ENCODE assay signal across 19 cellular contexts in genomic region chr10:16957038-16957437, GRCh38.
DNase-seq lines count a peak whose midpoint lies in the region; ATAC-seq, FAIRE-seq and TF ChIP-seq lines count a peak whose summit lies in the region.
"Had no signal": no experiment of that assay in that cellular context is flagged by ENCODE, and none has a peak within 500 bp of the region (broad histone marks: within the 10 kb centered on the region; RNA-seq: fewer than 3 reads in every experiment).

No MANE protein-coding gene starts in this region.

- H3K27ac ChIP-seq in A549 (no peak overlapping the region), Panc1 (ENCODE audit: low read length) (peak overlapping the region; percentile 59; the same call in 1 of the 2 replicates), caudate nucleus (ENCODE audit: low read depth, low read length) (no peak overlapping the region)
- H3K27ac ChIP-seq: 22Rv1, BLaER1 had no signal

- peaks cover 17% of the 10 kb centered on the region for H3K36me3 Mint-ChIP-seq in endothelial cell (ENCODE audit: low read depth, unreplicated experiment)

- peak; percentile 31 for DNase-seq in DMS153 (lab: John Stamatoyannopoulos, UW)
- DNase-seq in DMS153 treated with DMSO at 0.1 percent for 48 hours (lab: John Stamatoyannopoulos, UW; ENCODE audit: unreplicated experiment): no peak
- no peak for DNase-seq in A549 (ENCODE audit: low read depth in 1 of 2, low spot score in 1 of 2)
- no peak for DNase-seq in Panc1 (ENCODE audit: low read depth, low spot score)
- DNase-seq in endothelial cell (ENCODE audit: low spot score): no peak
- DNase-seq in caudate nucleus (lab: John Stamatoyannopoulos, UW): no peak
- DNase-seq: AML-193; Caco-2; CD8-positive, alpha-beta memory T cell; DMS79 treated with DMSO at 0.1 percent for 48 hours; EL; HCEC 1CT; IMR-90 had no signal

- CTCF ChIA-PET in A549 (lab: Yijun Ruan, JAX) (no interaction called here), Panc1 (lab: Charles Lee) (no interaction called here)

- POLR2A ChIA-PET in A549 (lab: Yijun Ruan, JAX) (no interaction called here), Panc1 (lab: Charles Lee) (no interaction called here)

- H3K36me3 ChIP-seq in Panc1 (ENCODE audit: control insufficient read depth, insufficient read depth, low read length): no peaks in the 10 kb centered on the region
- H3K36me3 ChIP-seq: BLaER1 had no signal

- no peak overlapping the region for H3K4me2 ChIP-seq in A549
- H3K4me2 ChIP-seq: BLaER1 had no signal

- no peak for TF ChIP-seq POLR2A in A549 (IDR thresholded peaks at IDR 0.05; ENCODE audit: low read length)

- BruUV-seq in Panc1 (replicated peaks; lab: Mats Ljungman, UMichigan): no TSS peak

- H3K27me3 Mint-ChIP-seq in endothelial cell (ENCODE audit: unreplicated experiment): peaks cover 2% of the 10 kb centered on the region
- H3K27me3 Mint-ChIP-seq: CD8-positive, alpha-beta memory T cell had no signal

- H3K27ac Mint-ChIP-seq in endothelial cell (ENCODE audit: unreplicated experiment): peak overlapping the region; percentile 7
- H3K27ac Mint-ChIP-seq: CD8-positive, alpha-beta memory T cell had no signal

- H3K4me3 Mint-ChIP-seq in endothelial cell (ENCODE audit: unreplicated experiment): no peak overlapping the region
- H3K4me3 Mint-ChIP-seq: CD8-positive, alpha-beta memory T cell had no signal

- no peak for FAIRE-seq in A549 (lab: Jason Lieb, UNC)
- FAIRE-seq: GM12891, GM19239 had no signal

- no peaks in the 10 kb centered on the region for H3K27me3 ChIP-seq in Panc1 (ENCODE audit: control insufficient read depth, insufficient read depth, low read length)
- H3K27me3 ChIP-seq: BLaER1 had no signal

- peaks cover 40% of the 10 kb centered on the region for H3K4me1 Mint-ChIP-seq in endothelial cell (ENCODE audit: unreplicated experiment)

- no peak overlapping the region for H3K4me3 ChIP-seq in A549
- no peak overlapping the region for H3K4me3 ChIP-seq in Panc1 (ENCODE audit: low read depth in 2 of 2, low read length in 2 of 2)
- H3K4me3 ChIP-seq: BLaER1 had no signal

- in situ Hi-C loops in Panc1 (cut with HindIII; ENCODE audit: low pct_unique_long_range_greater_than_20kb, low sequenced_read_pairs): no loop called here

- no peak for TF ChIP-seq RAD21 in A549 (conservative IDR thresholded peaks at IDR 0.05 in 1 of 2, IDR thresholded peaks at IDR 0.05 in 1 of 2)

- TF ChIP-seq CTCF in A549 (IDR thresholded peaks at IDR 0.05) (no peak), Panc1 (IDR thresholded peaks at IDR 0.05) (no peak), endothelial cell (IDR thresholded peaks at IDR 0.05; ENCODE audit: unreplicated experiment) (no peak)

- ATAC-seq in A549 (no peak), Panc1 (no peak), GM21515 (IDR thresholded peaks at IDR 0.05; ENCODE audit: unreplicated experiment) (no peak), GM19023 (IDR thresholded peaks at IDR 0.05; ENCODE audit: unreplicated experiment) (no peak)

- 11% methylated on average over 2 of the region's 2 CpGs for WGBS in A549 (ENCODE audit: missing lambda C conversion rate)

- no peaks in the 10 kb centered on the region for H3K9me3 ChIP-seq in A549
- 0 out of 2 replicates have a peak, but pooled peaks cover 4% of the 10 kb centered on the region for H3K9me3 ChIP-seq in Panc1 (ENCODE audit: control insufficient read depth, insufficient read depth, low read depth, low read length)
- H3K9me3 ChIP-seq: BLaER1, Caco-2 had no signal

- intact Hi-C loops in Panc1 (cut with micrococcal nuclease; ENCODE audit: unreplicated experiment): no loop called here

- no peak for TF ChIP-seq EP300 in A549 (IDR thresholded peaks at IDR 0.05)

- H3K9me3 Mint-ChIP-seq in endothelial cell (ENCODE audit: unreplicated experiment): no peaks in the 10 kb centered on the region
- H3K9me3 Mint-ChIP-seq: CD8-positive, alpha-beta memory T cell had no signal

- no peaks in the 10 kb centered on the region for H3K4me1 ChIP-seq in A549
- no peaks in the 10 kb centered on the region for H3K4me1 ChIP-seq in Panc1 (ENCODE audit: control insufficient read depth, insufficient read depth, low read length)
- H3K4me1 ChIP-seq: Caco-2 had no signal

TF ChIP-seq in A549, 52 proteins besides CTCF, POLR2A, EP300 and RAD21:
- no peak for TF ChIP-seq TFCP2L1 (CRISPR knock-in tag; IDR thresholded peaks at IDR 0.05)
- TF ChIP-seq CHD2 (IDR thresholded peaks at IDR 0.05; ENCODE audit: low read length, partially characterized antibody): no peak
- no peak for TF ChIP-seq HOXA7 (CRISPR knock-in tag; IDR thresholded peaks at IDR 0.05)
- TF ChIP-seq MAFK (IDR thresholded peaks at IDR 0.05; ENCODE audit: partially characterized antibody): peak; percentile 80
